Comparison of ENCODE assay signal across 26 cellular contexts in the genomic region with DNA sequence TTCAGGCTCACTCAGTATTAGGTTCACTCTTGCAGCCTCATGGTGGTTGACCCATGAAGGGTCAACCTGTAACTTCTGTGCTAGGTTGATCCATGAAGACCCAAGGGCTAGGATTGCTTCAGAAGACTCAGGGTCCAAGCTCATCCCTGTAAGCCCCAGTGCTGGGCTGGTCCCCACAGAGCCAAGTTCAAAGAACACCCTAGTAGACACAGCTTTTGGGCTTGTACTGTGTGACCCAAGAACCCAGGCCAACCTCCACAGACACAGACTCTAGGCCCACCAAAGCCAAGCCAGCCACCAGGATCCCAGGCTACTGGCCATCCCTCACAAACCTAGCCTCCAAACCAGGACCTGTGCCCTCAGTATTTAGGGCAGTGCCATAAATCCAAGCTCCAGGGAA.
A peak's percentile ranks its signal among the peaks of the same experiment; 100 is the strongest.
DNase-seq lines count a peak whose midpoint lies in the region; ATAC-seq and TF ChIP-seq lines count a peak whose summit lies in the region.
"Had no signal": no experiment of that assay in that cellular context is flagged by ENCODE, and none has a peak within 500 bp of the region (broad histone marks: within the 10 kb centered on the region; RNA-seq: fewer than 3 reads in every experiment).

No MANE protein-coding gene starts in this region.

- ATAC-seq in stimulated activated naive CD8-positive, alpha-beta T cell treated with anti-CD3 and anti-CD28 coated beads, Interleukin-15, amount 100 ng/mL, for 72 hours: peak; percentile 12
- no peak for ATAC-seq in stimulated activated naive CD8-positive, alpha-beta T cell treated with anti-CD3 and anti-CD28 coated beads, Interleukin-15, Interleukin-2, amounts not matched to agents 100 U/mL and 50 U/mL, for 24 hours
- ATAC-seq in lower lobe of right lung: peak; percentile 16 to 21
- ATAC-seq in upper lobe of right lung: peak; percentile 9
- no peak for ATAC-seq in HG03039 (IDR thresholded peaks at IDR 0.05; ENCODE audit: unreplicated experiment)
- ATAC-seq: CD8-positive, alpha-beta T cell; GM12878 had no signal

- DNase-seq in stimulated activated naive CD8-positive, alpha-beta T cell treated with anti-CD3 and anti-CD28 coated beads, Interleukin-15, amount 100 ng/mL, for 72 hours: no peak
- no peak for DNase-seq in stimulated activated naive CD8-positive, alpha-beta T cell treated with anti-CD3 and anti-CD28 coated beads, Interleukin-15, Interleukin-2, amounts not matched to agents 100 U/mL and 50 U/mL, for 24 hours
- DNase-seq in lower lobe of right lung: no peak
- peak; percentile 52 for DNase-seq in sigmoid colon
- no peak for DNase-seq in upper lobe of right lung
- no peak for DNase-seq in MG63
- DNase-seq in glutamatergic neuron: no peak
- DNase-seq: 8988T; ACHN; AML-193; Caco-2; Calu3; CD4-positive, alpha-beta T cell; CD8-positive, alpha-beta T cell; DMS 273 treated with DMSO at 0.1 percent for 48 hours; DMS153; DMS53; DMS79; DND-41; EL; GDM1 had no signal

- peaks cover 8 to 25% of the 10 kb centered on the region in 2 donors for H3K9me3 Mint-ChIP-seq in stimulated activated naive CD8-positive, alpha-beta T cell treated with anti-CD3 and anti-CD28 coated beads, Interleukin-15, amount 100 ng/mL, for 72 hours
- H3K9me3 Mint-ChIP-seq in glutamatergic neuron (ENCODE audit: unreplicated experiment): peaks cover 2% of the 10 kb centered on the region

- H3K27me3 Mint-ChIP-seq in stimulated activated naive CD8-positive, alpha-beta T cell treated with anti-CD3 and anti-CD28 coated beads, Interleukin-15, amount 100 ng/mL, for 72 hours: no peaks in the 10 kb centered on the region
- no peaks in the 10 kb centered on the region for H3K27me3 Mint-ChIP-seq in glutamatergic neuron (ENCODE audit: unreplicated experiment)
- H3K27me3 Mint-ChIP-seq: B cell; CD4-positive, alpha-beta T cell had no signal

- no peaks in the 10 kb centered on the region for H3K9me3 ChIP-seq in lower lobe of right lung
- H3K9me3 ChIP-seq in sigmoid colon: peaks cover 0 to 7% (median 3%) of the 10 kb centered on the region in 4 donors
- H3K9me3 ChIP-seq in upper lobe of right lung: no peaks in the 10 kb centered on the region
- H3K9me3 ChIP-seq in MG63: no peaks in the 10 kb centered on the region
- H3K9me3 ChIP-seq: Caco-2 had no signal

- H3K36me3 ChIP-seq in lower lobe of right lung (no peaks in the 10 kb centered on the region), sigmoid colon (no peaks in the 10 kb centered on the region), upper lobe of right lung (no peaks in the 10 kb centered on the region), MG63 (no peaks in the 10 kb centered on the region)
- H3K36me3 ChIP-seq: BLaER1 treated with 17β-estradiol and CSF1 and Interleukin-3, amounts not matched to agents 10 nM and 100 nM had no signal

- no peak for TF ChIP-seq EP300 in sigmoid colon (IDR thresholded peaks at IDR 0.05)

- no peak overlapping the region for H3K4me3 ChIP-seq in lower lobe of right lung
- H3K4me3 ChIP-seq in sigmoid colon: no peak overlapping the region
- no peak overlapping the region for H3K4me3 ChIP-seq in upper lobe of right lung
- H3K4me3 ChIP-seq in MG63: no peak overlapping the region
- H3K4me3 ChIP-seq: BLaER1 treated with 17β-estradiol and CSF1 and Interleukin-3, amounts not matched to agents 10 nM and 100 nM; GM12878 had no signal

- no peak overlapping the region for H3K27ac ChIP-seq in lower lobe of right lung
- no peak overlapping the region for H3K27ac ChIP-seq in sigmoid colon
- no peak overlapping the region for H3K27ac ChIP-seq in upper lobe of right lung
- H3K27ac ChIP-seq: BLaER1 treated with 17β-estradiol and CSF1 and Interleukin-3, amounts not matched to agents 10 nM and 100 nM; C4-2B had no signal

- H3K27me3 ChIP-seq in lower lobe of right lung (ENCODE audit: low read depth): no peaks in the 10 kb centered on the region
- H3K27me3 ChIP-seq in sigmoid colon: no peaks in the 10 kb centered on the region
- no peaks in the 10 kb centered on the region for H3K27me3 ChIP-seq in upper lobe of right lung
- H3K27me3 ChIP-seq in MG63: no peaks in the 10 kb centered on the region
- H3K27me3 ChIP-seq: BLaER1 treated with 17β-estradiol and CSF1 and Interleukin-3, amounts not matched to agents 10 nM and 100 nM had no signal

- H3K4me1 ChIP-seq in lower lobe of right lung (no peaks in the 10 kb centered on the region), sigmoid colon (no peaks in the 10 kb centered on the region), upper lobe of right lung (no peaks in the 10 kb centered on the region)
- H3K4me1 ChIP-seq: BLaER1 treated with 17β-estradiol and CSF1 and Interleukin-3, amounts not matched to agents 10 nM and 100 nM; Caco-2 had no signal

- no peaks in the 10 kb centered on the region for H3K36me3 Mint-ChIP-seq in glutamatergic neuron (ENCODE audit: unreplicated experiment)
- H3K36me3 Mint-ChIP-seq: CD8-positive, alpha-beta T cell had no signal

- TF ChIP-seq POLR2A in sigmoid colon (IDR thresholded peaks at IDR 0.05): no peak

- no peak overlapping the region for H3K4me3 Mint-ChIP-seq in stimulated activated naive CD8-positive, alpha-beta T cell treated with anti-CD3 and anti-CD28 coated beads, Interleukin-15, amount 100 ng/mL, for 72 hours
- no peak overlapping the region for H3K4me3 Mint-ChIP-seq in glutamatergic neuron (ENCODE audit: unreplicated experiment)
- H3K4me3 Mint-ChIP-seq: B cell; CD4-positive, alpha-beta T cell; CD8-positive, alpha-beta T cell had no signal

- intact Hi-C loops in lower lobe of right lung (cut with DNase I) (no loop called here), sigmoid colon (cut with DNase I) (no loop called here), upper lobe of right lung (cut with DNase I) (no loop called here)

- no peak overlapping the region for H3K27ac Mint-ChIP-seq in stimulated activated naive CD8-positive, alpha-beta T cell treated with anti-CD3 and anti-CD28 coated beads, Interleukin-15, amount 100 ng/mL, for 72 hours
- H3K27ac Mint-ChIP-seq in glutamatergic neuron (ENCODE audit: unreplicated experiment): no peak overlapping the region
- H3K27ac Mint-ChIP-seq: B cell; CD4-positive, alpha-beta T cell; CD8-positive, alpha-beta T cell had no signal

- no peaks in the 10 kb centered on the region for H3K4me1 Mint-ChIP-seq in stimulated activated naive CD8-positive, alpha-beta T cell treated with anti-CD3 and anti-CD28 coated beads, Interleukin-15, amount 100 ng/mL, for 72 hours
- no peaks in the 10 kb centered on the region for H3K4me1 Mint-ChIP-seq in glutamatergic neuron (ENCODE audit: low read depth, unreplicated experiment)
- H3K4me1 Mint-ChIP-seq: B cell had no signal

- TF ChIP-seq CTCF in lower lobe of right lung (IDR thresholded peaks at IDR 0.05) (no peak), sigmoid colon (IDR thresholded peaks at IDR 0.05) (no peak), upper lobe of right lung (IDR thresholded peaks at IDR 0.05) (no peak), glutamatergic neuron (IDR thresholded peaks at IDR 0.05; ENCODE audit: partially characterized antibody, unreplicated experiment) (no peak)

Comparison
In these comparisons a context has a peak if more than half of its experiments do, and no peak if none do; other contexts are left out.
1. ATAC-seq: peak in stimulated activated naive CD8-positive, alpha-beta T cell treated with anti-CD3 and anti-CD28 coated beads, Interleukin-15, amount 100 ng/mL, for 72 hours (single experiment), lower lobe of right lung (2 of 2) and upper lobe of right lung (single experiment); none in stimulated activated naive CD8-positive, alpha-beta T cell treated with anti-CD3 and anti-CD28 coated beads, Interleukin-15, Interleukin-2, amounts not matched to agents 100 U/mL and 50 U/mL, for 24 hours (single experiment) and HG03039 (single experiment).